1 cellular context compared by ENCODE assay signal in the genomic region with DNA sequence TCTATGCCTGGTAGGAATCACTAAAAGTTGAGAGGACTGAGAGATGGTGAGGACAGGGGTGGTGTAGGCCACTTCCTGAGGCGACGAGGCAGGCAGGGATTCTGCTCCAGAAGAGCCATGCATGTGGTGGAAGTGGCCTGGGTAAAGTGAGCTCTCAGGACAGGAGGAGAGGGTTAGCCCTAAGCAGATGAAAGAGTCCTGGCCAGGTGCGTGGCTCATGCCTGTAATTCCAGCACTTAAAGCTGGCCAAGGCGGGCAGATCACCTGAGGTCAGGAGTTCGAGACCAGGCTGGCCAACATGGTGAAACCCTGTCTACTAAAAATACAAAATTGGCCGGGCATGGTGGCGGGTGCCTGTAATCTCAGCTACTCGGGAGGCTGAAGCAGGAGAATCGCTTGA.
TF ChIP-seq lines count a peak whose summit lies in the region.

No MANE protein-coding gene starts in this region.

TF ChIP-seq in H1, 55 proteins besides CTCF, POLR2A, EP300 and RAD21:
- TF ChIP-seq POLR2AphosphoS5 (IDR thresholded peaks at IDR 0.05; ENCODE audit: low read depth, low read length) (peak; percentile 27; the same call in 1 of the 2 replicates), CTBP2 (IDR thresholded peaks at IDR 0.05; ENCODE audit: borderline replicate concordance, insufficient read depth, insufficient read length, low read length) (no peak)
- TF ChIP-seq, protein P1, sequence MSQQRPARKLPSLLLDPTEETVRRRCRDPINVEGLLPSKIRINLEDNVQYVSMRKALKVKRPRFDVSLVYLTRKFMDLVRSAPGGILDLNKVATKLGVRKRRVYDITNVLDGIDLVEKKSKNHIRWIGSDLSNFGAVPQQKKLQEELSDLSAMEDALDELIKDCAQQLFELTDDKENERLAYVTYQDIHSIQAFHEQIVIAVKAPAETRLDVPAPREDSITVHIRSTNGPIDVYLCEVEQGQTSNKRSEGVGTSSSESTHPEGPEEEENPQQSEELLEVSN (IDR thresholded peaks at IDR 0.05): no peak
TF ChIP-seq in H1: peak in this region for 1.
